In genomic region chr9:107706706-107707105, GRCh38 we compare ENCODE assay signal across 20 cellular contexts.
A peak's percentile ranks its signal among the peaks of the same experiment; 100 is the strongest.
DNase-seq lines count a peak whose midpoint lies in the region; ATAC-seq and TF ChIP-seq lines count a peak whose summit lies in the region.
"Had no signal": no experiment of that assay in that cellular context is flagged by ENCODE, and none has a peak within 500 bp of the region (broad histone marks: within the 10 kb centered on the region; RNA-seq: fewer than 3 reads in every experiment).

No MANE protein-coding gene starts in this region.

- no peak for TF ChIP-seq RAD21 in HCT116 (IDR thresholded peaks at IDR 0.05; ENCODE audit: low read depth)

- no peaks in the 10 kb centered on the region for H3K36me3 ChIP-seq in HCT116 (ENCODE audit: control insufficient read depth in 1 of 2, insufficient read depth in 2 of 2, low read length in 2 of 2)
- no peaks in the 10 kb centered on the region for H3K36me3 ChIP-seq in brain microvascular endothelial cell (replicated peaks)
- H3K36me3 ChIP-seq: HAP-1, SJCRH30 had no signal

- POLR2A ChIA-PET in HCT116 (lab: Charles Lee), result no interaction called here

- H3K79me2 ChIP-seq in HCT116 (ENCODE audit: insufficient read depth, low read length), result no peaks in the 10 kb centered on the region

- TF ChIP-seq CTCF in HCT116 (IDR thresholded peaks at IDR 0.05 in 2 of 3, conservative IDR thresholded peaks at IDR 0.05 in 1 of 3; ENCODE audit: borderline replicate concordance in 1 of 3, insufficient read depth in 1 of 3, low read depth in 2 of 3, low read length in 2 of 3) (no peak), brain microvascular endothelial cell (IDR thresholded peaks at IDR 0.05; ENCODE audit: low read depth, low read length, missing control alignments) (no peak), foreskin keratinocyte (conservative IDR thresholded peaks at IDR 0.05) (no peak)

- TF ChIP-seq POLR2A in HCT116 (IDR thresholded peaks at IDR 0.05; ENCODE audit: borderline replicate concordance, extremely low read depth, insufficient read depth, insufficient read length), result no peak

- no TSS peak for BruUV-seq in HCT116 (replicated peaks; lab: Mats Ljungman, UMichigan)

- RAD21 ChIA-PET in HCT116 (lab: Charles Lee; ENCODE audit: low non-redundant PET in 1 of 2, low total read pairs in 2 of 2, uncharacterized antibody in 2 of 2, unreplicated experiment in 2 of 2), result no interaction called here

- CTCF ChIA-PET in HCT116 (lab: Charles Lee), result no interaction called here

- H3K27ac ChIP-seq in HCT116 (ENCODE audit: low read depth, low read length) (no peak overlapping the region), brain microvascular endothelial cell (peak overlapping the region; percentile 89), foreskin keratinocyte (peak overlapping the region; percentile 20)
- H3K27ac ChIP-seq: C4-2B had no signal

- peak overlapping the region; percentile 9 for H2AFZ ChIP-seq in HCT116 (ENCODE audit: low read depth, low read length, poor library complexity, severe bottlenecking)

- H3K27me3 ChIP-seq in HCT116 (ENCODE audit: insufficient read depth, low read length) (no peaks in the 10 kb centered on the region), brain microvascular endothelial cell (replicated peaks) (no peaks in the 10 kb centered on the region), foreskin keratinocyte (no peaks in the 10 kb centered on the region)
- H3K27me3 ChIP-seq: SJCRH30 had no signal

- H3K4me1 ChIP-seq in HCT116 (ENCODE audit: control insufficient read depth in 1 of 2, insufficient read depth in 2 of 2, low read length in 2 of 2) (peaks cover 7 to 22% of the 10 kb centered on the region in 2 experiments), foreskin keratinocyte (peaks cover 35% of the 10 kb centered on the region)
- H3K4me1 ChIP-seq: HAP-1 had no signal

- H4K20me1 ChIP-seq in HCT116 (ENCODE audit: insufficient read depth), result no peaks in the 10 kb centered on the region

- intact Hi-C loops in HCT116 (cut with micrococcal nuclease), result no loop called here

- H3K9ac ChIP-seq in HCT116 (ENCODE audit: low read length), result no peak overlapping the region

- ATAC-seq in HCT116 (no peak), foreskin keratinocyte (no peak)

- in situ Hi-C loops in brain microvascular endothelial cell (cut with HindIII; ENCODE audit: low pct_ligation_motif_present, low sequenced_read_pairs) (no loop called here), ACHN (cut with HindIII; ENCODE audit: low pct_ligation_motif_present, low pct_unique_long_range_greater_than_20kb, low sequenced_read_pairs) (no loop called here)

- DNase-seq in A172 (ENCODE audit: low spot score) (peak; percentile 15), HCT116 (ENCODE audit: low read depth, low spot score) (no peak), brain microvascular endothelial cell (no peak), foreskin keratinocyte (no peak), HuH-7.5 (ENCODE audit: low spot score) (no peak), medulla oblongata (ENCODE audit: extremely low spot score) (no peak), ACHN (no peak)
- DNase-seq in stimulated activated naive CD4-positive, alpha-beta T cell (lab: John Stamatoyannopoulos, UW), result no peak
- DNase-seq: DMS153, DND-41, GOT3, KG1, NCI-H1048, NCI-H1417, NCI-H1694, NCI-H2029 treated with DMSO at 0.1 percent for 48 hours, NCI-H510A had no signal

- no peak overlapping the region for H3K4me2 ChIP-seq in HCT116 (ENCODE audit: low read length)

- H3K9me2 ChIP-seq in HCT116 (ENCODE audit: insufficient read depth), result no peaks in the 10 kb centered on the region

- H3K9me3 ChIP-seq in HCT116 (ENCODE audit: control insufficient read depth in 1 of 2, insufficient read depth in 1 of 2, low read depth in 1 of 2, low read length in 2 of 2), result no peaks in the 10 kb centered on the region
- H3K9me3 ChIP-seq: HAP-1, SJCRH30 had no signal

- H3K4me3 ChIP-seq in HCT116 (replicated peaks in 1 of 2; ENCODE audit: low read depth in 1 of 2, low read length in 2 of 2) (no peak overlapping the region), brain microvascular endothelial cell (ENCODE audit: low read depth, low read length) (no peak overlapping the region)
- H3K4me3 ChIP-seq: HAP-1, SJCRH30 had no signal

TF ChIP-seq in HCT116, 20 proteins besides CTCF, POLR2A, EP300 and RAD21:
- TF ChIP-seq ATF3 (IDR thresholded peaks at IDR 0.05) (no peak), EZH2phosphoT487 (IDR thresholded peaks at IDR 0.05; ENCODE audit: borderline replicate concordance) (no peak), SRF (IDR thresholded peaks at IDR 0.05; ENCODE audit: low read depth) (no peak), TCF7L2 (IDR thresholded peaks at IDR 0.05; ENCODE audit: borderline replicate concordance, extremely low read depth, insufficient read depth, insufficient read length) (no peak), POLR2AphosphoS5 (IDR thresholded peaks at IDR 0.05; ENCODE audit: low read depth, low read length) (no peak)
- TF ChIP-seq, protein P1, sequence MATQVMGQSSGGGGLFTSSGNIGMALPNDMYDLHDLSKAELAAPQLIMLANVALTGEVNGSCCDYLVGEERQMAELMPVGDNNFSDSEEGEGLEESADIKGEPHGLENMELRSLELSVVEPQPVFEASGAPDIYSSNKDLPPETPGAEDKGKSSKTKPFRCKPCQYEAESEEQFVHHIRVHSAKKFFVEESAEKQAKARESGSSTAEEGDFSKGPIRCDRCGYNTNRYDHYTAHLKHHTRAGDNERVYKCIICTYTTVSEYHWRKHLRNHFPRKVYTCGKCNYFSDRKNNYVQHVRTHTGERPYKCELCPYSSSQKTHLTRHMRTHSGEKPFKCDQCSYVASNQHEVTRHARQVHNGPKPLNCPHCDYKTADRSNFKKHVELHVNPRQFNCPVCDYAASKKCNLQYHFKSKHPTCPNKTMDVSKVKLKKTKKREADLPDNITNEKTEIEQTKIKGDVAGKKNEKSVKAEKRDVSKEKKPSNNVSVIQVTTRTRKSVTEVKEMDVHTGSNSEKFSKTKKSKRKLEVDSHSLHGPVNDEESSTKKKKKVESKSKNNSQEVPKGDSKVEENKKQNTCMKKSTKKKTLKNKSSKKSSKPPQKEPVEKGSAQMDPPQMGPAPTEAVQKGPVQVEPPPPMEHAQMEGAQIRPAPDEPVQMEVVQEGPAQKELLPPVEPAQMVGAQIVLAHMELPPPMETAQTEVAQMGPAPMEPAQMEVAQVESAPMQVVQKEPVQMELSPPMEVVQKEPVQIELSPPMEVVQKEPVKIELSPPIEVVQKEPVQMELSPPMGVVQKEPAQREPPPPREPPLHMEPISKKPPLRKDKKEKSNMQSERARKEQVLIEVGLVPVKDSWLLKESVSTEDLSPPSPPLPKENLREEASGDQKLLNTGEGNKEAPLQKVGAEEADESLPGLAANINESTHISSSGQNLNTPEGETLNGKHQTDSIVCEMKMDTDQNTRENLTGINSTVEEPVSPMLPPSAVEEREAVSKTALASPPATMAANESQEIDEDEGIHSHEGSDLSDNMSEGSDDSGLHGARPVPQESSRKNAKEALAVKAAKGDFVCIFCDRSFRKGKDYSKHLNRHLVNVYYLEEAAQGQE (IDR thresholded peaks at IDR 0.05; ENCODE audit: low read depth), result no peak
